In genomic region chr22:50059185-50059880, GRCh38 we compare ENCODE assay signal across 9 cellular contexts. TPM values are rescaled to one million over a fixed set of nuclear protein-coding genes. Genes with fewer than 3 reads are reported as not detected.
DNase-seq lines count a peak whose midpoint lies in the region; ATAC-seq and TF ChIP-seq lines count a peak whose summit lies in the region.
"Had no signal": no experiment of that assay in that cellular context is flagged by ENCODE, and none has a peak within 500 bp of the region (broad histone marks: within the 10 kb centered on the region; RNA-seq: fewer than 3 reads in every experiment).

No MANE protein-coding gene starts in this region.

- intact Hi-C loops in activated T-helper 1 cell treated with anti-CD3 and anti-CD28 coated beads, Interleukin-12 subunit alpha, Interleukin-12 subunit beta, Interleukin-2, Interleukin-4 antibody, amounts not matched to agents 30 ng/mL and 10 ng/mL and 1 ng/mL, durations not matched to agents 14 hours and 24 hours and 36 hours (cut with micrococcal nuclease) = no loop called here

- H3K27me3 ChIP-seq in RWPE2 (ENCODE audit: insufficient read depth, poor library complexity, severe bottlenecking) = peaks cover 22% of the 10 kb centered on the region

- no peaks in the 10 kb centered on the region for H3K9me3 ChIP-seq in RWPE2 (ENCODE audit: severe bottlenecking)

- H3K4me3 ChIP-seq in RWPE2 (ENCODE audit: severe bottlenecking) = no peak overlapping the region
- H3K4me3 ChIP-seq in retinal pigment epithelial cell (ENCODE audit: low read length) = no peak overlapping the region

- TF ChIP-seq CTCF in RWPE2 (IDR thresholded peaks at IDR 0.05; ENCODE audit: poor library complexity, severe bottlenecking) = no peak
- TF ChIP-seq CTCF in glutamatergic neuron (IDR thresholded peaks at IDR 0.05; ENCODE audit: partially characterized antibody, unreplicated experiment) = peak; percentile 31
- peak; percentile 24 for TF ChIP-seq CTCF in retinal pigment epithelial cell (conservative IDR thresholded peaks at IDR 0.05; ENCODE audit: low read depth, low read length)

- peak overlapping the region; percentile 52 for H3K4me3 Mint-ChIP-seq in glutamatergic neuron (ENCODE audit: unreplicated experiment)
- no peak overlapping the region for H3K4me3 Mint-ChIP-seq in activated T-helper 1 cell treated with anti-CD3 and anti-CD28 coated beads, Interleukin-12 subunit alpha, Interleukin-12 subunit beta, Interleukin-2, Interleukin-4 antibody, amounts not matched to agents 30 ng/mL and 10 ng/mL and 1 ng/mL, durations not matched to agents 14 hours and 24 hours and 36 hours

- peaks cover 5% of the 10 kb centered on the region for H3K36me3 Mint-ChIP-seq in glutamatergic neuron (ENCODE audit: unreplicated experiment)
- H3K36me3 Mint-ChIP-seq in activated T-helper 1 cell treated with anti-CD3 and anti-CD28 coated beads, Interleukin-12 subunit alpha, Interleukin-12 subunit beta, Interleukin-2, Interleukin-4 antibody, amounts not matched to agents 30 ng/mL and 10 ng/mL and 1 ng/mL, durations not matched to agents 14 hours and 24 hours and 36 hours (ENCODE audit: low read depth) = no peaks in the 10 kb centered on the region

- ATAC-seq in RWPE2 (ENCODE audit: low read depth) (peak; percentile 34; the same call in 2 of the 3 replicates), HG03095 (IDR thresholded peaks at IDR 0.05; ENCODE audit: unreplicated experiment) (no peak)

- H3K27ac ChIP-seq in RWPE2 (ENCODE audit: poor library complexity, severe bottlenecking) = no peak overlapping the region

- DNase-seq in HCEC 1CT (peak; percentile 13), RWPE2 (ENCODE audit: low spot score) (peak; percentile 52), glutamatergic neuron (peak; percentile 52), retinal pigment epithelial cell (ENCODE audit: low read depth) (no peak), pons (ENCODE audit: low spot score) (no peak)
- no peak for DNase-seq in activated T-helper 1 cell treated with anti-CD3 and anti-CD28 coated beads, Interleukin-12 subunit alpha, Interleukin-12 subunit beta, Interleukin-2, Interleukin-4 antibody, amounts not matched to agents 30 ng/mL and 10 ng/mL and 1 ng/mL, durations not matched to agents 14 hours and 24 hours and 36 hours (ENCODE audit: low spot score)

- peaks cover 9% of the 10 kb centered on the region for H3K27me3 Mint-ChIP-seq in glutamatergic neuron (ENCODE audit: unreplicated experiment)
- H3K27me3 Mint-ChIP-seq in activated T-helper 1 cell treated with anti-CD3 and anti-CD28 coated beads, Interleukin-12 subunit alpha, Interleukin-12 subunit beta, Interleukin-2, Interleukin-4 antibody, amounts not matched to agents 30 ng/mL and 10 ng/mL and 1 ng/mL, durations not matched to agents 14 hours and 24 hours and 36 hours (ENCODE audit: insufficient read depth) = peaks cover 13% of the 10 kb centered on the region

- H3K4me1 ChIP-seq in RWPE2 (ENCODE audit: insufficient read depth, poor library complexity, severe bottlenecking) = no peaks in the 10 kb centered on the region

- H3K36me3 ChIP-seq in RWPE2 (ENCODE audit: low read depth) = no peaks in the 10 kb centered on the region

- no peak overlapping the region for H3K27ac Mint-ChIP-seq in glutamatergic neuron (ENCODE audit: unreplicated experiment)
- no peak overlapping the region for H3K27ac Mint-ChIP-seq in activated T-helper 1 cell treated with anti-CD3 and anti-CD28 coated beads, Interleukin-12 subunit alpha, Interleukin-12 subunit beta, Interleukin-2, Interleukin-4 antibody, amounts not matched to agents 30 ng/mL and 10 ng/mL and 1 ng/mL, durations not matched to agents 14 hours and 24 hours and 36 hours

- peaks cover 3% of the 10 kb centered on the region for H3K4me1 Mint-ChIP-seq in glutamatergic neuron (ENCODE audit: low read depth, unreplicated experiment)
- no peaks in the 10 kb centered on the region for H3K4me1 Mint-ChIP-seq in activated T-helper 1 cell treated with anti-CD3 and anti-CD28 coated beads, Interleukin-12 subunit alpha, Interleukin-12 subunit beta, Interleukin-2, Interleukin-4 antibody, amounts not matched to agents 30 ng/mL and 10 ng/mL and 1 ng/mL, durations not matched to agents 14 hours and 24 hours and 36 hours (ENCODE audit: low read depth)

- no peaks in the 10 kb centered on the region for H3K9me3 Mint-ChIP-seq in glutamatergic neuron (ENCODE audit: unreplicated experiment)
- no peaks in the 10 kb centered on the region for H3K9me3 Mint-ChIP-seq in activated T-helper 1 cell treated with anti-CD3 and anti-CD28 coated beads, Interleukin-12 subunit alpha, Interleukin-12 subunit beta, Interleukin-2, Interleukin-4 antibody, amounts not matched to agents 30 ng/mL and 10 ng/mL and 1 ng/mL, durations not matched to agents 14 hours and 24 hours and 36 hours

RNA-seq across cellular contexts. Expression of gene TTLL8, which starts 1.2 kb away (rescaled TPM):
- total RNA-seq in glutamatergic neuron (ENCODE audit: unreplicated experiment) = not detected
- not detected in 2 replicates for total RNA-seq in activated T-helper 1 cell treated with anti-CD3 and anti-CD28 coated beads, Interleukin-12 subunit alpha, Interleukin-12 subunit beta, Interleukin-2, Interleukin-4 antibody, amounts not matched to agents 30 ng/mL and 10 ng/mL and 1 ng/mL, durations not matched to agents 14 hours and 24 hours and 36 hours
- total RNA-seq: activated CD8-positive, alpha-beta memory T cell treated with anti-CD3 and anti-CD28 coated beads for 36 hours; subcutaneous adipose tissue had no signal

RNA-seq across cellular contexts. Expression of gene MLC1, which starts 25.9 kb away (rescaled TPM):
- not detected for total RNA-seq in glutamatergic neuron (ENCODE audit: unreplicated experiment)
- total RNA-seq in activated T-helper 1 cell treated with anti-CD3 and anti-CD28 coated beads, Interleukin-12 subunit alpha, Interleukin-12 subunit beta, Interleukin-2, Interleukin-4 antibody, amounts not matched to agents 30 ng/mL and 10 ng/mL and 1 ng/mL, durations not matched to agents 14 hours and 24 hours and 36 hours = not detected in 2 replicates

RNA-seq across cellular contexts. Expression of gene MOV10L1, which starts 30.5 kb away (rescaled TPM):
- total RNA-seq in glutamatergic neuron (ENCODE audit: unreplicated experiment) = 0.34 TPM
- total RNA-seq in activated T-helper 1 cell treated with anti-CD3 and anti-CD28 coated beads, Interleukin-12 subunit alpha, Interleukin-12 subunit beta, Interleukin-2, Interleukin-4 antibody, amounts not matched to agents 30 ng/mL and 10 ng/mL and 1 ng/mL, durations not matched to agents 14 hours and 24 hours and 36 hours = not detected in 2 replicates
- total RNA-seq: activated CD8-positive, alpha-beta memory T cell treated with anti-CD3 and anti-CD28 coated beads for 36 hours had no signal

RNA-seq across cellular contexts. Expression of gene IL17REL, which starts 46.8 kb away (rescaled TPM):
- not detected for total RNA-seq in glutamatergic neuron (ENCODE audit: unreplicated experiment)
- 0.05 TPM in 1 of 2 replicates, not detected in the other for total RNA-seq in activated T-helper 1 cell treated with anti-CD3 and anti-CD28 coated beads, Interleukin-12 subunit alpha, Interleukin-12 subunit beta, Interleukin-2, Interleukin-4 antibody, amounts not matched to agents 30 ng/mL and 10 ng/mL and 1 ng/mL, durations not matched to agents 14 hours and 24 hours and 36 hours
- total RNA-seq: subcutaneous adipose tissue had no signal

Comparison
In these comparisons a context has a peak if more than half of its experiments do, and no peak if none do; other contexts are left out.
1. DNase-seq: peak in HCEC 1CT (single experiment), RWPE2 (single experiment) and glutamatergic neuron (single experiment); none in retinal pigment epithelial cell (single experiment), activated T-helper 1 cell treated with anti-CD3 and anti-CD28 coated beads, Interleukin-12 subunit alpha, Interleukin-12 subunit beta, Interleukin-2, Interleukin-4 antibody, amounts not matched to agents 30 ng/mL and 10 ng/mL and 1 ng/mL, durations not matched to agents 14 hours and 24 hours and 36 hours (single experiment) and pons (single experiment).